ENCODE assay signal across 23 cellular contexts in genomic region chr1:18118491-18118890, GRCh38. TPM values are rescaled to one million over a fixed set of nuclear protein-coding genes. Genes with fewer than 3 reads are reported as not detected.
"Had no signal": no experiment of that assay in that cellular context is flagged by ENCODE, and none has a peak within 500 bp of the region (broad histone marks: within the 10 kb centered on the region; RNA-seq: fewer than 3 reads in every experiment).

No MANE protein-coding gene starts in this region.

- H3K36me3 Mint-ChIP-seq: activated naive CD8-positive, alpha-beta T cell treated with anti-CD3 and anti-CD28 coated beads, Interleukin-2, amount 10 ng/mL, durations not matched to agents 7 days and 5 days; brain; natural killer cell treated with Interleukin-12 subunit alpha and Interleukin-12 subunit beta and Interleukin-15 and Interleukin-18, amount 100 ng/mL, for 72 hours had no signal

- H3K9me3 ChIP-seq: colonic mucosa, gastrocnemius medialis, heart left ventricle, prostate gland, suprapubic skin, transverse colon, uterus had no signal

- H3K36me3 ChIP-seq: colonic mucosa, gastrocnemius medialis, heart left ventricle, prostate gland, suprapubic skin, transverse colon, uterus had no signal

- H3K27me3 ChIP-seq: colonic mucosa, uterus had no signal

- H3K27ac Mint-ChIP-seq: activated CD4-positive, alpha-beta T cell treated with anti-CD3 and anti-CD28 coated beads, Interleukin-2, amount 10 ng/mL, durations not matched to agents 24 days and 14 days; activated CD8-positive, alpha-beta T cell treated with anti-CD3 and anti-CD28 coated beads for 36 hours; activated naive CD8-positive, alpha-beta T cell treated with anti-CD3 and anti-CD28 coated beads, Interleukin-2, amount 10 ng/mL, durations not matched to agents 7 days and 5 days; activated T-helper 2 cell treated with anti-CD3 and anti-CD28 coated beads, Interferon-gamma antibody, Interleukin-2, Interleukin-4, amounts not matched to agents 10 μg/mL and 5 μg/mL and 100 μg/mL, durations not matched to agents 14 hours and 24 hours and 36 hours; natural killer cell treated with Interleukin-12 subunit alpha and Interleukin-12 subunit beta and Interleukin-15 and Interleukin-18, amount 100 ng/mL, for 72 hours had no signal

- DNase-seq: activated CD4-positive, alpha-beta T cell treated with anti-CD3 and anti-CD28 coated beads, Interleukin-2, amount 10 ng/mL, durations not matched to agents 24 days and 14 days; activated CD8-positive, alpha-beta T cell treated with anti-CD3 and anti-CD28 coated beads for 36 hours; activated naive CD4-positive, alpha-beta T cell treated with Interleukin-2 at 50 U/mL for 16 hours; activated naive CD8-positive, alpha-beta T cell treated with anti-CD3 and anti-CD28 coated beads, Interleukin-2, amount 10 ng/mL, durations not matched to agents 7 days and 5 days; activated T-cell treated with anti-CD3 and anti-CD28 coated beads, Interleukin-2, amount 50 U/mL, for 1 hour; colonic mucosa; effector CD4-positive, alpha-beta T cell; kidney glomerular epithelial cell; stimulated activated naive CD8-positive, alpha-beta T cell treated with anti-CD3 and anti-CD28 coated beads, Interleukin-15, Interleukin-2, amounts not matched to agents 100 U/mL and 50 U/mL, for 24 hours; T-helper 1 cell; T1000; transverse colon; uterus had no signal

- H3K4me1 ChIP-seq: colonic mucosa, gastrocnemius medialis, heart left ventricle, prostate gland, suprapubic skin, transverse colon, uterus had no signal

- H3K4me1 Mint-ChIP-seq: activated CD4-positive, alpha-beta T cell treated with anti-CD3 and anti-CD28 coated beads, Interleukin-2, amount 10 ng/mL, durations not matched to agents 24 days and 14 days; activated naive CD8-positive, alpha-beta T cell treated with anti-CD3 and anti-CD28 coated beads, Interleukin-2, amount 10 ng/mL, durations not matched to agents 7 days and 5 days; central memory CD8-positive, alpha-beta T cell had no signal

- H3K9me3 Mint-ChIP-seq: activated CD4-positive, alpha-beta T cell treated with anti-CD3 and anti-CD28 coated beads, Interleukin-2, amount 10 ng/mL, durations not matched to agents 24 days and 14 days; activated CD8-positive, alpha-beta T cell treated with anti-CD3 and anti-CD28 coated beads for 36 hours; activated naive CD8-positive, alpha-beta T cell treated with anti-CD3 and anti-CD28 coated beads, Interleukin-2, amount 10 ng/mL, durations not matched to agents 7 days and 5 days; activated T-helper 2 cell treated with anti-CD3 and anti-CD28 coated beads, Interferon-gamma antibody, Interleukin-2, Interleukin-4, amounts not matched to agents 10 μg/mL and 5 μg/mL and 100 μg/mL, durations not matched to agents 14 hours and 24 hours and 36 hours; central memory CD8-positive, alpha-beta T cell; natural killer cell treated with Interleukin-12 subunit alpha and Interleukin-12 subunit beta and Interleukin-15 and Interleukin-18, amount 100 ng/mL, for 72 hours had no signal

- H3K4me3 ChIP-seq: colonic mucosa, gastrocnemius medialis, heart left ventricle, prostate gland, skin epidermis, suprapubic skin, transverse colon, uterus had no signal

- H3K27ac ChIP-seq: colonic mucosa, gastrocnemius medialis, prostate gland, skin epidermis, suprapubic skin, transverse colon, uterus had no signal

- H3K4me3 Mint-ChIP-seq: activated CD4-positive, alpha-beta T cell treated with anti-CD3 and anti-CD28 coated beads, Interleukin-2, amount 10 ng/mL, durations not matched to agents 24 days and 14 days; activated CD8-positive, alpha-beta T cell treated with anti-CD3 and anti-CD28 coated beads for 36 hours; activated naive CD8-positive, alpha-beta T cell treated with anti-CD3 and anti-CD28 coated beads, Interleukin-2, amount 10 ng/mL, durations not matched to agents 7 days and 5 days; central memory CD8-positive, alpha-beta T cell; natural killer cell treated with Interleukin-12 subunit alpha and Interleukin-12 subunit beta and Interleukin-15 and Interleukin-18, amount 100 ng/mL, for 72 hours had no signal

RNA-seq across cellular contexts. Expression of gene IGSF21, which starts 10.9 kb away (rescaled TPM):
- total RNA-seq: activated CD4-positive, alpha-beta T cell treated with anti-CD3 and anti-CD28 coated beads, Interleukin-2, amount 10 ng/mL, durations not matched to agents 24 days and 14 days; activated CD8-positive, alpha-beta T cell treated with anti-CD3 and anti-CD28 coated beads for 36 hours; activated naive CD8-positive, alpha-beta T cell treated with anti-CD3 and anti-CD28 coated beads, Interleukin-2, amount 10 ng/mL, durations not matched to agents 7 days and 5 days; activated T-helper 2 cell treated with anti-CD3 and anti-CD28 coated beads, Interferon-gamma antibody, Interleukin-2, Interleukin-4, amounts not matched to agents 10 μg/mL and 5 μg/mL and 100 μg/mL, durations not matched to agents 14 hours and 24 hours and 36 hours; esophagus mucosa; natural killer cell treated with Interleukin-12 subunit alpha and Interleukin-12 subunit beta and Interleukin-15 and Interleukin-18, amount 100 ng/mL, for 72 hours had no signal
